Comparison of ENCODE assay signal across 20 cellular contexts in the genomic region with DNA sequence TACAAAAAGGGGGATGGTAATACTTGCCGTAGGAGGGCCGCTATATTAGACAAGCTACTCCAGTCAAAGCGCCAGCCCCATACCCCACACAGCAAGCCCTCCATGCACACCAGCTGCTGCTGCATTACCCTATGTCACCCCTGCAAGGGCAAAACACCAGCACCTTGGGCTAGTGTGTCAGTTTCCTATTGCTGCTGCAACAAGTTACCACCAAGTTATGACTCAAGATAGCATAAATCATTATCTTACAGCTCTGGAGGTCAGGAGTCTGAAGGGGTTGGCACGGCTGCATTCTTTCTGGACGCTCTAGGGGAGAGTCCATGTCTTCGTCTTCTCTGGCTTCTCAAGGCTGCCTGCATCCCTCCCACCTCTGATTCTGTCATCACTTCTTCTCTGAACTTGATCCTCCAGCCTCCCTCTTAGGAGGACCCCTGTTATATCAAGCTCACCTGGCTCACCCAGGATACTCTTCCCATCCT.
"Had no signal": no experiment of that assay in that cellular context is flagged by ENCODE, and none has a peak within 500 bp of the region (broad histone marks: within the 10 kb centered on the region; RNA-seq: fewer than 3 reads in every experiment).

No MANE protein-coding gene starts in this region.

- DNase-seq: activated CD4-positive, alpha-beta T cell treated with anti-CD3 and anti-CD28 coated beads for 36 hours; activated CD4-positive, alpha-beta T cell treated with anti-CD3 and anti-CD28 coated beads, Interleukin-2, amount 50 U/mL, for 1 hour; activated CD8-positive, alpha-beta memory T cell treated with anti-CD3 and anti-CD28 coated beads, Interleukin-2, amount 50 U/mL, for 4 hours; activated CD8-positive, alpha-beta T cell treated with anti-CD3 and anti-CD28 coated beads for 36 hours; activated gamma-delta T cell treated with Interleukin-2 at 50 U/mL for 16 hours; activated naive CD4-positive, alpha-beta T cell treated with anti-CD3 and anti-CD28 coated beads, Interleukin-2, amount 10 ng/mL, durations not matched to agents 7 days and 5 days; activated naive CD8-positive, alpha-beta T cell treated with anti-CD3 and anti-CD28 coated beads for 36 hours; activated T-cell treated with anti-CD3 and anti-CD28 coated beads, Interleukin-2, amount 50 U/mL, for 72 hours; body of pancreas; Karpas-422; NCI-H1105 treated with DMSO at 0.1 percent for 48 hours; NCI-H1436 treated with DMSO at 0.1 percent for 48 hours; NCI-H187; NCI-H2081; NCI-H446; NCI-H524; PC-9; SIG-M5; T-cell; T-helper 2 cell had no signal

- ATAC-seq: activated CD4-positive, alpha-beta T cell treated with anti-CD3 and anti-CD28 coated beads for 36 hours; activated CD8-positive, alpha-beta T cell treated with anti-CD3 and anti-CD28 coated beads for 36 hours; activated T-cell treated with anti-CD3 and anti-CD28 coated beads, Interleukin-2, amount 50 U/mL, for 72 hours; body of pancreas; T-cell had no signal
